Comparison of ENCODE assay signal across 23 cellular contexts in genomic region chr6:143656026-143656425, GRCh38.
"Had no signal": no experiment of that assay in that cellular context is flagged by ENCODE, and none has a peak within 500 bp of the region (broad histone marks: within the 10 kb centered on the region; RNA-seq: fewer than 3 reads in every experiment).

No MANE protein-coding gene starts in this region.

- H3K9me3 ChIP-seq: SJSA1 had no signal

- H3K4me3 ChIP-seq: SJSA1, SK-N-MC had no signal

- FAIRE-seq: HTR-8/SVneo, RCC 7860 had no signal

- H3K4me1 ChIP-seq: SJSA1 had no signal

- DNase-seq: Karpas-422, KG1, MM.1S, NCI-H1092 treated with DMSO at 0.1 percent for 48 hours, NCI-H1436, NCI-H187, NCI-H2029, NCI-H2081 treated with DMSO at 0.1 percent for 48 hours, NCI-H2171, NCI-H226, NCI-H446, NCI-H510A, NCI-H524 treated with DMSO at 0.1 percent for 48 hours, NCI-H69, NCI-H774, Right ventricle myocardium superior, RPMI8226, SIG-M5 had no signal

- H3K27me3 ChIP-seq: SJSA1 had no signal

- H3K36me3 ChIP-seq: SJSA1 had no signal

- H3K27ac ChIP-seq: HL-60, SJSA1, SK-N-MC had no signal
